Comparison of ENCODE assay signal across 29 cellular contexts in genomic region chr13:26236306-26236705, GRCh38.
"Had no signal": no experiment of that assay in that cellular context is flagged by ENCODE, and none has a peak within 500 bp of the region (broad histone marks: within the 10 kb centered on the region; RNA-seq: fewer than 3 reads in every experiment).

No MANE protein-coding gene starts in this region.

- H3K9me3 Mint-ChIP-seq: naive thymus-derived CD4-positive, alpha-beta T cell; nephron; neural crest cell; stimulated activated naive B cell treated with anti-CD40 and anti-IgM and Interleukin-4, amounts not matched to agents 10 μg/mL and 1 μg/mL and 100 μg/mL, for 72 hours had no signal

- H2AFZ ChIP-seq: parathyroid adenoma had no signal

- ATAC-seq: heart left ventricle; left cardiac atrium; left lobe of liver; lower lobe of right lung; mucosa of descending colon; naive thymus-derived CD4-positive, alpha-beta T cell; right lobe of liver; stimulated activated naive B cell treated with anti-CD40 and anti-IgM and Interleukin-4, amounts not matched to agents 10 μg/mL and 1 μg/mL and 100 μg/mL, for 72 hours; stimulated activated naive CD8-positive, alpha-beta T cell treated with anti-CD3 and anti-CD28 coated beads, Interleukin-15, Interleukin-2, amounts not matched to agents 100 U/mL and 50 U/mL, for 24 hours had no signal

- H3K27ac ChIP-seq: heart left ventricle, lower lobe of right lung, parathyroid adenoma, right atrium auricular region, right lobe of liver, stomach, testis, thyroid gland, transverse colon, upper lobe of left lung, vagina had no signal

- H3K36me3 Mint-ChIP-seq: immature natural killer cell; stimulated activated naive B cell treated with anti-CD40 and anti-IgM and Interleukin-4, amounts not matched to agents 10 μg/mL and 1 μg/mL and 100 μg/mL, for 72 hours had no signal

- H3K27ac Mint-ChIP-seq: immature natural killer cell; naive thymus-derived CD4-positive, alpha-beta T cell; nephron; progenitor cell of endocrine pancreas; stimulated activated naive B cell treated with anti-CD40 and anti-IgM and Interleukin-4, amounts not matched to agents 10 μg/mL and 1 μg/mL and 100 μg/mL, for 72 hours had no signal

- H3K9me3 ChIP-seq: heart left ventricle, lower lobe of right lung, mucosa of descending colon, right atrium auricular region, right lobe of liver, stomach, testis, thyroid gland, transverse colon, upper lobe of left lung, vagina had no signal

- H3K4me3 ChIP-seq: heart left ventricle, lower lobe of right lung, mucosa of descending colon, right atrium auricular region, right lobe of liver, smooth muscle cell, stomach, testis, thyroid gland, transverse colon, upper lobe of left lung, vagina had no signal

- H3K79me2 ChIP-seq: parathyroid adenoma had no signal

- H3K4me2 ChIP-seq: smooth muscle cell had no signal

- DNase-seq: heart left ventricle; hypothalamus; immature natural killer cell; islet precursor cell; kidney glomerular epithelial cell; left cardiac atrium; lower lobe of right lung; midbrain; mucosa of descending colon; naive thymus-derived CD4-positive, alpha-beta T cell; nucleus accumbens; right lobe of liver; stimulated activated CD4-positive, alpha-beta T cell treated with anti-CD3 and anti-CD28 coated beads, Interleukin-1b, Interleukin-23, amount 100 ng/mL, for 48 hours; stimulated activated CD4-positive, alpha-beta T cell treated with anti-CD3 and anti-CD28 coated beads, Interleukin-2, amount 100 ng/mL, for 48 hours; stimulated activated naive B cell treated with anti-CD40 and anti-IgM and Interleukin-4, amounts not matched to agents 10 μg/mL and 1 μg/mL and 100 μg/mL, for 72 hours; stimulated activated naive CD8-positive, alpha-beta T cell treated with anti-CD3 and anti-CD28 coated beads, Interleukin-15, Interleukin-2, amounts not matched to agents 100 U/mL and 50 U/mL, for 24 hours; stomach; testis; thyroid gland; transverse colon; upper lobe of left lung had no signal

- H3K9ac ChIP-seq: parathyroid adenoma had no signal

- H3K4me1 Mint-ChIP-seq: immature natural killer cell; naive thymus-derived CD4-positive, alpha-beta T cell; nephron; neural crest cell; stimulated activated naive B cell treated with anti-CD40 and anti-IgM and Interleukin-4, amounts not matched to agents 10 μg/mL and 1 μg/mL and 100 μg/mL, for 72 hours had no signal

- H3K27me3 ChIP-seq: heart left ventricle, right atrium auricular region, right lobe of liver, stomach, testis, thyroid gland, transverse colon, upper lobe of left lung, vagina had no signal

- H3K4me3 Mint-ChIP-seq: immature natural killer cell; naive thymus-derived CD4-positive, alpha-beta T cell; nephron; neural crest cell; stimulated activated naive B cell treated with anti-CD40 and anti-IgM and Interleukin-4, amounts not matched to agents 10 μg/mL and 1 μg/mL and 100 μg/mL, for 72 hours had no signal

- H3K4me1 ChIP-seq: heart left ventricle, lower lobe of right lung, parathyroid adenoma, right atrium auricular region, right lobe of liver, stomach, testis, thyroid gland, transverse colon, upper lobe of left lung, vagina had no signal

- H3K36me3 ChIP-seq: heart left ventricle, lower lobe of right lung, right atrium auricular region, right lobe of liver, stomach, thyroid gland, transverse colon, upper lobe of left lung, vagina had no signal
